ENCODE assay signal across 8 cellular contexts in the genomic region with DNA sequence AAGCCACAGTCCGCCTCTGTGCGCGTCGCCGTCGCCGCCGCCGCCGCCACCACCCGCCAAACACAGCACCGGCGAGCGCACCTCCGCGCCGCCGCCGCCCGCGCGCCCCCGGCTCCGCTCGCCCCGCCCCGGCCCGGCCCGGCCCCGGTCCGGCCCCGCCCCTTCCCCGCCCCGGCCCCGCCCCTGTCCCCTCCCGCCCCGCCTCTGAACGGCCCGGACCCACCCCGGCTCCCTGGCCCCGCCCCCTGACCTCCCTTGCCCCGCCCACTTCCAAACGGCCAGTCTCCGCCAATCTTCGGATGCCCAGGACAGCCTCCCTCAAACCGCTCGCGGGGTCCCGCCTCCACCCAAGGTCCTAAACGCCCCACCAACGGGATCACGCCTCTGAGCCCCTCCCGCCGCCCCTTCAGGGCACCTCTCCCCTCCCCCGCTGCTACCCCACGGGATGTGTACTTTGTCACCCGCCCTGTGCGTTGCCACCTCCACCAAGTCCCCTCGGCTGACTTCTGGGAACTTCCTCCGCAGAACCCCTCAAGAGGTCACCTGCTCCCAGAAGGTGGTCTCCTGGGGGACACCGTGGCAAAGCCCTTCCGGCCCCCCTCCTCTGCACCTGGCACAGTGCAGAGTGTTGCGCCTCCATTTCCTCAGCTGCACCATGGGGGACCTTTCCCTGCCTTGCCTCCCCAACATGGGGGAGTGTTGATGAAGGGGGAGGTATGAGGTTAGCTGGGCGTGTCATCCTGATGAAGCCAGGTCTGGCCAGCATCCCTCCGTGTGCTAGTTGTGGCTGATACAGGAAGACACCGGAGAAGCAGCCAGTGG. TPM values are rescaled to one million over a fixed set of nuclear protein-coding genes. Genes with fewer than 3 reads are reported as not detected.
DNase-seq lines count a peak whose midpoint lies in the region; ATAC-seq and TF ChIP-seq lines count a peak whose summit lies in the region.

A gene (minus strand): TSS at position 85 of the 822 bp plus-strand sequence. CDS start 191 bp downstream, outside the sequence.

- POLR2A ChIA-PET in activated B cell treated with CpG ODN at 0.5 μM for 24 hours (lab: Charles Lee), result no interaction called here

- ATAC-seq in GM19328 (IDR thresholded peaks at IDR 0.05; ENCODE audit: unreplicated experiment) (peak; percentile 61), activated B cell treated with CpG ODN at 0.5 μM for 24 hours (ENCODE audit: low read depth) (peak; percentile 69), GM18870 (IDR thresholded peaks at IDR 0.05; ENCODE audit: unreplicated experiment) (no peak)

- no peaks in the 10 kb centered on the region for H3K9me3 ChIP-seq in mammary epithelial cell (replicated peaks; ENCODE audit: insufficient read depth, low read length)

- H3K4me2 ChIP-seq in mammary epithelial cell (ENCODE audit: insufficient read depth, low read depth, low read length), result peak within 1 kb of the TSS; percentile 88

- 36% methylated on average over 6 of the region's 66 CpGs for WGBS in mammary epithelial cell (ENCODE audit: low coverage, missing lambda C conversion rate)

- no peaks in the 10 kb centered on the region for H3K27me3 Mint-ChIP-seq in activated B cell treated with CpG ODN at 0.5 μM for 24 hours

- peak within 1 kb of the TSS; percentile 84 for H3K9ac ChIP-seq in mammary epithelial cell (ENCODE audit: insufficient read depth, low read length)

- no peaks in the 10 kb centered on the region for H3K27me3 ChIP-seq in mammary epithelial cell (ENCODE audit: insufficient read depth, low read length)

- H3K27ac Mint-ChIP-seq in activated B cell treated with CpG ODN at 0.5 μM for 24 hours, result peak within 1 kb of the TSS; percentile 88

- peak within 1 kb of the TSS; percentile 60 for H3K27ac ChIP-seq in mammary epithelial cell (ENCODE audit: insufficient read depth, low read depth, low read length)
- H3K27ac ChIP-seq in skin epidermis, result peak within 1 kb of the TSS in 20 of 21 experiments; percentile 45 to 91 (median 78)

- peaks cover 7% of the 10 kb centered on the region for H3K36me3 ChIP-seq in mammary epithelial cell (ENCODE audit: insufficient read depth, low read length)

- in situ Hi-C loops in mammary epithelial cell (cut with MboI; ENCODE audit: low sequenced_read_pairs in 2 of 2), result no loop called here

- BruUV-seq in mammary epithelial cell (replicated peaks; lab: Mats Ljungman, UMichigan), result no TSS peak

- peaks cover 14% of the 10 kb centered on the region for H3K36me3 Mint-ChIP-seq in activated B cell treated with CpG ODN at 0.5 μM for 24 hours (ENCODE audit: low read depth)

- H2AFZ ChIP-seq in mammary epithelial cell (ENCODE audit: low read depth, low read length), result peak within 1 kb of the TSS; percentile 82

- CTCF ChIA-PET in activated B cell treated with CpG ODN at 0.5 μM for 24 hours (lab: Charles Lee) (no interaction called here), mammary epithelial cell (lab: Charles Lee; ENCODE audit: low non-redundant PET) (interaction anchor here (0.6 kb wide), 1 partner anchor 67 kb away, joined by 4 read pairs; no protein-coding TSS in a partner anchor)

- peaks cover 60% of the 10 kb centered on the region for H3K4me1 Mint-ChIP-seq in activated B cell treated with CpG ODN at 0.5 μM for 24 hours

- peak within 1 kb of the TSS; percentile 91 to 96 (median 96) for H3K4me3 ChIP-seq in mammary epithelial cell (replicated peaks in 1 of 3; ENCODE audit: insufficient read depth in 1 of 3, low read depth in 2 of 3, low read length in 3 of 3)
- H3K4me3 ChIP-seq in skin epidermis, result peak within 1 kb of the TSS; percentile 54 to 77 (median 73)

- TF ChIP-seq CTCF in activated B cell treated with CpG ODN at 0.5 μM for 24 hours (IDR thresholded peaks at IDR 0.05), result no peak
- TF ChIP-seq CTCF in mammary epithelial cell (conservative IDR thresholded peaks at IDR 0.05 in 1 of 2, IDR thresholded peaks at IDR 0.05 in 1 of 2; ENCODE audit: extremely low read depth in 1 of 2, insufficient read depth in 1 of 2, low read depth in 1 of 2, low read length in 2 of 2), result no peak

- DNase-seq in AG08395 (ENCODE audit: low spot score), result peak; percentile 97
- peak; percentile 81 for DNase-seq in NAMALWA (ENCODE audit: low spot score)
- peak; percentile 71 for DNase-seq in activated B cell treated with CpG ODN at 0.5 μM for 24 hours
- peak; percentile 41 for DNase-seq in mammary epithelial cell
- peak; percentile 98 for DNase-seq in iPS-NIHi7 (ENCODE audit: extremely low spot score)

- H3K4me3 Mint-ChIP-seq in activated B cell treated with CpG ODN at 0.5 μM for 24 hours, result peak within 1 kb of the TSS; percentile 87

- dilution Hi-C loops in mammary epithelial cell (cut with HindIII; ENCODE audit: low sequenced_read_pairs), result no loop called here

- H3K4me1 ChIP-seq in mammary epithelial cell (ENCODE audit: insufficient read depth, low read length), result peaks cover 28% of the 10 kb centered on the region

- no peaks in the 10 kb centered on the region for H3K9me3 Mint-ChIP-seq in activated B cell treated with CpG ODN at 0.5 μM for 24 hours

- H4K20me1 ChIP-seq in mammary epithelial cell (ENCODE audit: insufficient read depth, low read length), result no peaks in the 10 kb centered on the region

- intact Hi-C loops in activated B cell treated with CpG ODN at 0.5 μM for 24 hours (cut with micrococcal nuclease) (loop anchor here (1.0 to 2.0 kb wide), 3 partner anchors 22 to 78 kb away; a partner anchor contains a TSS), mammary epithelial cell (cut with micrococcal nuclease) (no loop called here)

- H3K79me2 ChIP-seq in mammary epithelial cell (ENCODE audit: insufficient read depth, low read length), result peaks cover 45% of the 10 kb centered on the region

RNA-seq across cellular contexts. Expression of the gene that starts here (rescaled TPM):
- total RNA-seq in activated B cell treated with CpG ODN at 0.5 μM for 24 hours, result 39.5 and 42.2 TPM in 2 replicates
- total RNA-seq in mammary epithelial cell, result 100 to 1,000 TPM; 164 to 199 TPM
- polyA plus RNA-seq in mammary epithelial cell, result 175 TPM
- 219 TPM for polyA minus RNA-seq in mammary epithelial cell

Comparison
In these comparisons a context has a peak if more than half of its experiments do, and no peak if none do; other contexts are left out.
1. DNase-seq: peak in every context shown above with its lines; median percentile 98 in iPS-NIHi7; 97 in AG08395; 81 in NAMALWA; 71 in activated B cell treated with CpG ODN at 0.5 μM for 24 hours; 41 in mammary epithelial cell.